19 cellular contexts compared by ENCODE assay signal in the genomic region with DNA sequence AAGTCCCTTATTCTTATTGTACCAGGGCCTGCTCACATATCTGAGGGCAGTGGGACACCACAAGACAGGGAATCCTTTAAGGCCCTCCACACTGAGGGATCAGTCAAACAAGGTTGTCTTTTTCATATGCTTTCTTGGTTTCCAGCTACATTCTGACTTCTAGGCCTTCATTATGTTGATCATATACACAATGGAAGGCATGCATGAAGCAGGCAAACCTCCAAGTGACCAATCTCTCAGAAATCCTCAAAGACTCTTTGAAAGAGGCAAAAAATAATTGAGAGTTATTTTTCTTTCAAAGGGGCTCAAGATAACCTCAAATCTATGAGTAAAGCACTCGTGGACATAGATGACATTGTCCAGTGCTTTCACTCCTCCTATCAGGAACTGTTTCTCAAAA.
DNase-seq lines count a peak whose midpoint lies in the region; FAIRE-seq and TF ChIP-seq lines count a peak whose summit lies in the region.
"Had no signal": no experiment of that assay in that cellular context is flagged by ENCODE, and none has a peak within 500 bp of the region (broad histone marks: within the 10 kb centered on the region; RNA-seq: fewer than 3 reads in every experiment).

No MANE protein-coding gene starts in this region.

- no peak overlapping the region for H3K27ac Mint-ChIP-seq in H9
- H3K27ac Mint-ChIP-seq in astrocyte (ENCODE audit: unreplicated experiment): no peak overlapping the region
- H3K27ac Mint-ChIP-seq in Calu3 (ENCODE audit: unreplicated experiment): no peak overlapping the region
- H3K27ac Mint-ChIP-seq in CD8-positive, alpha-beta memory T cell: no peak overlapping the region
- H3K27ac Mint-ChIP-seq: CD4-positive, CD25-positive, alpha-beta regulatory T cell; GM23338 had no signal

- H2AFZ ChIP-seq in H9 (ENCODE audit: low read length) (peak overlapping the region; percentile 10), astrocyte (ENCODE audit: low read depth, low read length) (no peak overlapping the region), osteoblast (ENCODE audit: low read length) (peak overlapping the region; percentile 6)
- H2AFZ ChIP-seq: GM23338 had no signal

- no peaks in the 10 kb centered on the region for H3K79me2 ChIP-seq in H9 (ENCODE audit: insufficient read depth, low read length)
- no peaks in the 10 kb centered on the region for H3K79me2 ChIP-seq in astrocyte (ENCODE audit: insufficient read depth, low read length)
- no peaks in the 10 kb centered on the region for H3K79me2 ChIP-seq in osteoblast (ENCODE audit: insufficient read depth, low read length)

- H3K4me1 ChIP-seq in H9 (ENCODE audit: insufficient read depth, low read length) (no peaks in the 10 kb centered on the region), astrocyte (ENCODE audit: insufficient read depth, low read length) (no peaks in the 10 kb centered on the region), osteoblast (ENCODE audit: insufficient read depth, low read length) (no peaks in the 10 kb centered on the region)
- H3K4me1 ChIP-seq in CD8-positive, alpha-beta memory T cell (ENCODE audit: insufficient read depth, low read length): no peaks in the 10 kb centered on the region
- H3K4me1 ChIP-seq: BLaER1 treated with 17β-estradiol and CSF1 and Interleukin-3, amounts not matched to agents 10 nM and 100 nM had no signal

- H3K27me3 Mint-ChIP-seq in H9 (ENCODE audit: low read depth) (no peaks in the 10 kb centered on the region), astrocyte (ENCODE audit: low read depth, unreplicated experiment) (no peaks in the 10 kb centered on the region), Calu3 (ENCODE audit: unreplicated experiment) (no peaks in the 10 kb centered on the region)
- H3K27me3 Mint-ChIP-seq in CD8-positive, alpha-beta memory T cell: peaks cover 0 to 3% of the 10 kb centered on the region in 2 donors
- H3K27me3 Mint-ChIP-seq: CD4-positive, CD25-positive, alpha-beta regulatory T cell had no signal

- H3K79me1 ChIP-seq in H9 (ENCODE audit: insufficient read depth, low read depth, low read length, poor library complexity, severe bottlenecking): no peaks in the 10 kb centered on the region

- H3K4me1 Mint-ChIP-seq in H9: no peaks in the 10 kb centered on the region
- peaks cover 16% of the 10 kb centered on the region for H3K4me1 Mint-ChIP-seq in astrocyte (ENCODE audit: low read depth, unreplicated experiment)
- no peaks in the 10 kb centered on the region for H3K4me1 Mint-ChIP-seq in Calu3 (ENCODE audit: low read depth, unreplicated experiment)
- no peaks in the 10 kb centered on the region for H3K4me1 Mint-ChIP-seq in CD8-positive, alpha-beta memory T cell
- H3K4me1 Mint-ChIP-seq: GM23338 had no signal

- no peak overlapping the region for H3K56ac ChIP-seq in H9 (ENCODE audit: insufficient read length, low read depth, low read length)

- H3K27me3 ChIP-seq in H9 (ENCODE audit: insufficient read depth, low read length) (no peaks in the 10 kb centered on the region), astrocyte (ENCODE audit: insufficient read depth, low read length) (no peaks in the 10 kb centered on the region), osteoblast (ENCODE audit: insufficient read depth, low read length) (no peaks in the 10 kb centered on the region)
- H3K27me3 ChIP-seq in CD8-positive, alpha-beta memory T cell (ENCODE audit: insufficient read depth, low read length, poor library complexity, severe bottlenecking): no peaks in the 10 kb centered on the region
- H3K27me3 ChIP-seq: BLaER1 treated with 17β-estradiol and CSF1 and Interleukin-3, amounts not matched to agents 10 nM and 100 nM had no signal

- BruUV-seq in Calu3 (replicated peaks; lab: Mats Ljungman, UMichigan): no TSS peak

- CTCF ChIA-PET in Calu3 (lab: Charles Lee): no interaction called here
- CTCF ChIA-PET in CD8-positive, alpha-beta memory T cell (lab: Charles Lee): no interaction called here

- DNase-seq in H9 (no peak), astrocyte (ENCODE audit: low read depth) (peak; percentile 35), fibroblast of pulmonary artery (ENCODE audit: low read depth) (peak; percentile 24), osteoblast (ENCODE audit: insufficient read length, low spot score, missing footprints) (no peak), Calu3 (no peak), GM03348 (ENCODE audit: low spot score) (no peak), NCI-H2171 treated with DMSO at 0.1 percent for 48 hours (lab: John Stamatoyannopoulos, UW) (no peak)
- DNase-seq in CD8-positive, alpha-beta memory T cell: no peak
- DNase-seq: ACHN; CD4-positive, CD25-positive, alpha-beta regulatory T cell; DMS153; DMS79 treated with DMSO at 0.1 percent for 48 hours; EL; H7 had no signal

- H2AK5ac ChIP-seq in H9 (ENCODE audit: insufficient read length, low read length): no peak overlapping the region

- no peak overlapping the region for H4K8ac ChIP-seq in H9 (replicated peaks; ENCODE audit: insufficient read length, low read depth, low read length)

- H3K9me3 ChIP-seq in H9 (ENCODE audit: control insufficient read depth, low read depth, low read length) (no peaks in the 10 kb centered on the region), astrocyte (ENCODE audit: insufficient read depth, low read depth, low read length) (no peaks in the 10 kb centered on the region), osteoblast (ENCODE audit: low read depth, low read length) (peaks cover 2% of the 10 kb centered on the region)
- H3K9me3 ChIP-seq in CD8-positive, alpha-beta memory T cell (ENCODE audit: low read length): no peaks in the 10 kb centered on the region
- H3K9me3 ChIP-seq: BLaER1 treated with 17β-estradiol and CSF1 and Interleukin-3, amounts not matched to agents 10 nM and 100 nM had no signal

- H3K4me3 Mint-ChIP-seq in H9: no peak overlapping the region
- H3K4me3 Mint-ChIP-seq in astrocyte (ENCODE audit: unreplicated experiment): no peak overlapping the region
- no peak overlapping the region for H3K4me3 Mint-ChIP-seq in Calu3 (ENCODE audit: low read depth, unreplicated experiment)
- H3K4me3 Mint-ChIP-seq in CD8-positive, alpha-beta memory T cell: no peak overlapping the region
- H3K4me3 Mint-ChIP-seq: CD4-positive, CD25-positive, alpha-beta regulatory T cell; GM23338 had no signal

- H4K20me1 ChIP-seq in H9 (ENCODE audit: control insufficient read depth, insufficient read depth, insufficient read length) (no peaks in the 10 kb centered on the region), astrocyte (ENCODE audit: insufficient read depth, low read length) (no peaks in the 10 kb centered on the region), osteoblast (ENCODE audit: insufficient read depth, low read length) (no peaks in the 10 kb centered on the region)
- H4K20me1 ChIP-seq: BLaER1 treated with 17β-estradiol and CSF1 and Interleukin-3, amounts not matched to agents 10 nM and 100 nM had no signal

- no peak for FAIRE-seq in astrocyte (lab: Jason Lieb, UNC)
- FAIRE-seq: D721Med, G401.6, GM12892 had no signal

- no peak overlapping the region for H2BK120ac ChIP-seq in H9 (ENCODE audit: low read depth, low read length, poor library complexity, severe bottlenecking)

- H3K4me3 ChIP-seq in astrocyte (ENCODE audit: insufficient read depth, low read depth, low read length): no peak overlapping the region
- no peak overlapping the region for H3K4me3 ChIP-seq in fibroblast of pulmonary artery (replicated peaks; ENCODE audit: low read depth, low read length)
- no peak overlapping the region for H3K4me3 ChIP-seq in osteoblast (ENCODE audit: insufficient read depth, low read length)
- H3K4me3 ChIP-seq in CD8-positive, alpha-beta memory T cell (ENCODE audit: low read length): no peak overlapping the region
- H3K4me3 ChIP-seq: BLaER1 treated with 17β-estradiol and CSF1 and Interleukin-3, amounts not matched to agents 10 nM and 100 nM; GM23338 had no signal

- H3K27ac ChIP-seq in H9 (ENCODE audit: insufficient read length, low read depth, low read length) (no peak overlapping the region), astrocyte (ENCODE audit: low read depth, low read length) (no peak overlapping the region), osteoblast (ENCODE audit: low read depth, low read length) (no peak overlapping the region)
- no peak overlapping the region for H3K27ac ChIP-seq in CD8-positive, alpha-beta memory T cell (ENCODE audit: low read depth, low read length)
- H3K27ac ChIP-seq: BLaER1 treated with 17β-estradiol and CSF1 and Interleukin-3, amounts not matched to agents 10 nM and 100 nM had no signal

- H3K36me3 Mint-ChIP-seq in H9 (ENCODE audit: insufficient read depth in 1 of 3, low read depth in 3 of 3) (no peaks in the 10 kb centered on the region), astrocyte (ENCODE audit: low read depth, unreplicated experiment) (no peaks in the 10 kb centered on the region), Calu3 (ENCODE audit: insufficient read depth, unreplicated experiment) (no peaks in the 10 kb centered on the region)
- peaks cover 0 to 1% (median 0%) of the 10 kb centered on the region in 3 donors for H3K36me3 Mint-ChIP-seq in CD8-positive, alpha-beta memory T cell
- H3K36me3 Mint-ChIP-seq: CD4-positive, CD25-positive, alpha-beta regulatory T cell had no signal

- no peak overlapping the region for H4K5ac ChIP-seq in H9 (ENCODE audit: insufficient read length, low read depth, low read length)

- H3K23ac ChIP-seq in H9 (ENCODE audit: insufficient read length, low read depth, low read length): no peak overlapping the region

- no peak overlapping the region for H3K9ac ChIP-seq in H9 (ENCODE audit: extremely low read depth, insufficient read length, low read length)
- no peak overlapping the region for H3K9ac ChIP-seq in astrocyte (ENCODE audit: low read length)
- H3K9ac ChIP-seq: BLaER1 treated with 17β-estradiol and CSF1 and Interleukin-3, amounts not matched to agents 10 nM and 100 nM had no signal

- H3K4ac ChIP-seq in H9 (ENCODE audit: low read depth, low read length): no peak overlapping the region

- intact Hi-C loops in Calu3 (cut with micrococcal nuclease; ENCODE audit: unreplicated experiment): no loop called here

- no peak overlapping the region for H3T11ph ChIP-seq in H9 (ENCODE audit: low read length)

- TF ChIP-seq CTCF in H9 (conservative IDR thresholded peaks at IDR 0.05) (no peak), astrocyte (IDR thresholded peaks at IDR 0.05; ENCODE audit: insufficient read depth, low read depth, low read length) (no peak), fibroblast of pulmonary artery (IDR thresholded peaks at IDR 0.05; ENCODE audit: low read length, missing control alignments) (no peak), osteoblast (IDR thresholded peaks at IDR 0.05; ENCODE audit: extremely low read depth, low read depth, low read length) (no peak), Calu3 (IDR thresholded peaks at IDR 0.05; ENCODE audit: unreplicated experiment) (no peak)

- no CpG with 5 or more reads among the region's 1 CpG for WGBS in H9 (ENCODE audit: extremely low coverage, insufficient read length, low lambda C conversion rate)

- H3K36me3 ChIP-seq in astrocyte (ENCODE audit: insufficient read depth, low read length) (no peaks in the 10 kb centered on the region), osteoblast (ENCODE audit: insufficient read depth, low read length) (no peaks in the 10 kb centered on the region)
- no peaks in the 10 kb centered on the region for H3K36me3 ChIP-seq in CD8-positive, alpha-beta memory T cell (ENCODE audit: insufficient read depth, low read length)
- H3K36me3 ChIP-seq: BLaER1 treated with 17β-estradiol and CSF1 and Interleukin-3, amounts not matched to agents 10 nM and 100 nM had no signal

- H2BK5ac ChIP-seq in H9 (ENCODE audit: insufficient read length, low read length): no peak overlapping the region

- no peak overlapping the region for H3K14ac ChIP-seq in H9 (ENCODE audit: insufficient read depth, low read length)

- no peak overlapping the region for H2BK12ac ChIP-seq in H9 (ENCODE audit: insufficient read length, low read depth, low read length)

- no peak overlapping the region for H2BK15ac ChIP-seq in H9 (ENCODE audit: low read depth, low read length)

- H3K23me2 ChIP-seq in H9 (ENCODE audit: insufficient read length, low read depth, low read length, poor library complexity, severe bottlenecking): no peaks in the 10 kb centered on the region

- H2BK20ac ChIP-seq in H9 (ENCODE audit: low read depth, low read length, poor library complexity, severe bottlenecking): no peak overlapping the region

- H3K18ac ChIP-seq in H9 (ENCODE audit: insufficient read length, low read depth, low read length): no peak overlapping the region

- POLR2A ChIA-PET in CD8-positive, alpha-beta memory T cell (lab: Charles Lee): no interaction called here

- H4K91ac ChIP-seq in H9 (ENCODE audit: insufficient read length, low read depth, low read length): no peak overlapping the region

- H3K4me2 ChIP-seq in H9 (ENCODE audit: insufficient read depth, insufficient read length, low read length): no peak overlapping the region
- no peak overlapping the region for H3K4me2 ChIP-seq in astrocyte (ENCODE audit: low read length)
- H3K4me2 ChIP-seq in osteoblast (ENCODE audit: insufficient read depth, low read length): no peak overlapping the region
- H3K4me2 ChIP-seq: BLaER1 treated with 17β-estradiol and CSF1 and Interleukin-3, amounts not matched to agents 10 nM and 100 nM; GM23338 had no signal

- H3K9me3 Mint-ChIP-seq in H9 (no peaks in the 10 kb centered on the region), astrocyte (ENCODE audit: unreplicated experiment) (no peaks in the 10 kb centered on the region), Calu3 (ENCODE audit: low read depth, unreplicated experiment) (no peaks in the 10 kb centered on the region)
- peaks cover 0 to 2% (median 0%) of the 10 kb centered on the region in 5 donors for H3K9me3 Mint-ChIP-seq in CD8-positive, alpha-beta memory T cell
- H3K9me3 Mint-ChIP-seq: GM23338 had no signal

Comparison
In these comparisons a context has a peak if more than half of its experiments do, and no peak if none do; other contexts are left out.
1. DNase-seq: peak in astrocyte (single experiment) and fibroblast of pulmonary artery (single experiment); none in H9 (single experiment), osteoblast (single experiment), Calu3 (single experiment), CD8-positive, alpha-beta memory T cell (0 of 5), GM03348 (single experiment) and NCI-H2171 treated with DMSO at 0.1 percent for 48 hours (single experiment).